In the genomic region with DNA sequence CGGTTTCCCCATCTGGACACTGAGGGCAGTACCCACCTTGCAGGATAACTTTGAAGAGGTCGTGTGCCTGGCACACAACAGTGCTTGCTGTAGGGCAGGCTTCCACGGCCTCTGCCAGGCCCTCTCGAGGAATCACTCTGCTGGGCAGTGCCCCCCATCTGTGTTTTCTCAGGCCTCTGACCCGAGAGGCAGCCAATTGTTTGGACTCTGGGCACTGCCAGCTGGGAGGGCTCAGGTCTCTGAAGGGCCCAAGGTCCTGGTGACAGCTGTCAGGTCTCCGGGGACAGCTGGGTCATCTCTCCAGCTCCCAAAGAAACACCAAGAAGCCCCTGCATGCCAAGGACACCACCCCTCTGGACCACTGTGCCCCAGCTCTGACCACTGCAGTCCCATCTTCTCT, we compare ENCODE assay signal across 1 cellular context.
TF ChIP-seq lines count a peak whose summit lies in the region.

No MANE protein-coding gene starts in this region.

TF ChIP-seq in HCT116, 20 proteins besides CTCF, POLR2A, EP300 and RAD21 (continued from another document):
- no peak for TF ChIP-seq ZBTB33 (IDR thresholded peaks at IDR 0.05; ENCODE audit: extremely low read depth, insufficient replicate concordance, low read length)
- TF ChIP-seq POLR2AphosphoS5 (IDR thresholded peaks at IDR 0.05; ENCODE audit: low read depth, low read length) = no peak
- no peak for TF ChIP-seq EGR1 (IDR thresholded peaks at IDR 0.05; ENCODE audit: low read depth)
- no peak for TF ChIP-seq SRF (IDR thresholded peaks at IDR 0.05; ENCODE audit: low read depth)
- no peak for TF ChIP-seq SIN3A (IDR thresholded peaks at IDR 0.05; ENCODE audit: low read depth)
